Comparison of ENCODE assay signal across 9 cellular contexts in genomic region chr20:37314617-37315292, GRCh38. TPM values are rescaled to one million over a fixed set of nuclear protein-coding genes. Genes with fewer than 3 reads are reported as not detected.
A peak's percentile ranks its signal among the peaks of the same experiment; 100 is the strongest.
DNase-seq lines count a peak whose midpoint lies in the region; ATAC-seq and TF ChIP-seq lines count a peak whose summit lies in the region.
"Had no signal": no experiment of that assay in that cellular context is flagged by ENCODE, and none has a peak within 500 bp of the region (broad histone marks: within the 10 kb centered on the region; RNA-seq: fewer than 3 reads in every experiment).

No MANE protein-coding gene starts in this region.

- TF ChIP-seq CTCF in H9 (conservative IDR thresholded peaks at IDR 0.05) = no peak
- TF ChIP-seq CTCF in body of pancreas (IDR thresholded peaks at IDR 0.05) = no peak

- H3K79me2 ChIP-seq in H9 (ENCODE audit: insufficient read depth, low read length) = no peaks in the 10 kb centered on the region; the same call in 1 of the 2 replicates

- TF ChIP-seq POLR2A in body of pancreas (IDR thresholded peaks at IDR 0.05) = no peak

- H3K36me3 ChIP-seq in body of pancreas (replicated peaks in 1 of 2; ENCODE audit: insufficient read depth in 1 of 2, low read depth in 2 of 2) = peaks cover 0 to 5% of the 10 kb centered on the region in 2 donors
- H3K36me3 ChIP-seq in skeletal muscle tissue (ENCODE audit: control insufficient read depth in 3 of 3, insufficient read depth in 3 of 3, low read length in 3 of 3) = peaks cover 30 to 40% (median 33%) of the 10 kb centered on the region in 3 donors

- no peak for DNase-seq in H9
- DNase-seq in body of pancreas = peak in 1 of 4 donors; percentile 23
- peak; percentile 93 for DNase-seq in islet precursor cell
- DNase-seq in RKO (ENCODE audit: low spot score) = no peak
- no peak for DNase-seq in NCI-H1092 (lab: John Stamatoyannopoulos, UW)
- no peak for DNase-seq in NCI-H446 (lab: John Stamatoyannopoulos, UW)
- DNase-seq in NCI-H526 treated with DMSO at 0.1 percent for 48 hours (lab: John Stamatoyannopoulos, UW) = no peak
- DNase-seq: DND-41 had no signal

- peak overlapping the region; percentile 56 to 87 (median 87) for H3K27ac Mint-ChIP-seq in H9

- H3K4me2 ChIP-seq in H9 (ENCODE audit: insufficient read depth, insufficient read length, low read length) = no peak overlapping the region

- no peak overlapping the region for H2BK5ac ChIP-seq in H9 (ENCODE audit: insufficient read length, low read length)

- no peak overlapping the region for H3K9ac ChIP-seq in H9 (ENCODE audit: extremely low read depth, insufficient read length, low read length)
- H3K9ac ChIP-seq in skeletal muscle tissue (ENCODE audit: low read depth in 1 of 3, low read length in 3 of 3) = peak overlapping the region; percentile 32 to 59 (median 57)

- H4K8ac ChIP-seq in H9 (replicated peaks; ENCODE audit: insufficient read length, low read depth, low read length) = no peak overlapping the region

- no peak overlapping the region for H3T11ph ChIP-seq in H9 (ENCODE audit: low read length)

- peak; percentile 36 for ATAC-seq in body of pancreas

- H3K4me1 Mint-ChIP-seq in H9 = peaks cover 55 to 67% of the 10 kb centered on the region in 2 experiments

- no CpG with 5 or more reads among the region's 14 CpGs for WGBS in H9 (ENCODE audit: extremely low coverage, insufficient read length, low lambda C conversion rate)
- WGBS in body of pancreas, 2 donors = 67 to 79% methylated on average over 10 to 14 of the region's 14 CpGs

- no peaks in the 10 kb centered on the region for H3K23me2 ChIP-seq in H9 (ENCODE audit: insufficient read length, low read depth, low read length, poor library complexity, severe bottlenecking)

- H3K4ac ChIP-seq in H9 (ENCODE audit: low read depth, low read length) = no peak overlapping the region

- H2BK12ac ChIP-seq in H9 (ENCODE audit: insufficient read length, low read depth, low read length) = no peak overlapping the region

- no peak overlapping the region for H3K56ac ChIP-seq in H9 (ENCODE audit: insufficient read length, low read depth, low read length)

- H4K91ac ChIP-seq in H9 (ENCODE audit: insufficient read length, low read depth, low read length) = no peak overlapping the region

- no peaks in the 10 kb centered on the region for H3K79me1 ChIP-seq in H9 (ENCODE audit: insufficient read depth, low read depth, low read length, poor library complexity, severe bottlenecking)

- H3K9me3 ChIP-seq in H9 (ENCODE audit: control insufficient read depth, low read depth, low read length) (no peaks in the 10 kb centered on the region), body of pancreas (no peaks in the 10 kb centered on the region), skeletal muscle tissue (ENCODE audit: control insufficient read depth in 3 of 3, low read length in 3 of 3) (no peaks in the 10 kb centered on the region)

- H3K14ac ChIP-seq in H9 (ENCODE audit: insufficient read depth, low read length) = no peak overlapping the region; the same call in 1 of the 2 replicates

- no peak overlapping the region for H2BK15ac ChIP-seq in H9 (ENCODE audit: low read depth, low read length)

- H3K4me3 Mint-ChIP-seq in H9 = no peak overlapping the region

- no peak overlapping the region for H4K5ac ChIP-seq in H9 (ENCODE audit: insufficient read length, low read depth, low read length)

- H3K27ac ChIP-seq in H9 (ENCODE audit: insufficient read length, low read depth, low read length) (no peak overlapping the region), body of pancreas (peak overlapping the region in 2 of 4 donors; percentile 54 to 60), skeletal muscle tissue (ENCODE audit: low read depth, low read length) (peak overlapping the region; percentile 49)

- H3K23ac ChIP-seq in H9 (ENCODE audit: insufficient read length, low read depth, low read length) = no peak overlapping the region

- no peak overlapping the region for H2AK5ac ChIP-seq in H9 (ENCODE audit: insufficient read length, low read length)

- H2BK120ac ChIP-seq in H9 (ENCODE audit: low read depth, low read length, poor library complexity, severe bottlenecking) = no peak overlapping the region

- intact Hi-C loops in body of pancreas (cut with DNase I) = no loop called here

- H3K18ac ChIP-seq in H9 (ENCODE audit: insufficient read length, low read depth, low read length) = no peak overlapping the region

- H3K27me3 ChIP-seq in H9 (ENCODE audit: insufficient read depth, low read length) = no peaks in the 10 kb centered on the region
- no peaks in the 10 kb centered on the region for H3K27me3 ChIP-seq in body of pancreas
- no peaks in the 10 kb centered on the region for H3K27me3 ChIP-seq in skeletal muscle tissue (ENCODE audit: control insufficient read depth in 3 of 3, insufficient read depth in 3 of 3, low read length in 3 of 3)

- H3K4me1 ChIP-seq in H9 (ENCODE audit: insufficient read depth, low read length) = peaks cover 7% of the 10 kb centered on the region; the same call in 1 of the 2 replicates
- H3K4me1 ChIP-seq in body of pancreas = no peaks in the 10 kb centered on the region
- peaks cover 19 to 30% (median 24%) of the 10 kb centered on the region in 3 donors for H3K4me1 ChIP-seq in skeletal muscle tissue (ENCODE audit: control insufficient read depth in 3 of 3, insufficient read depth in 3 of 3, low read length in 3 of 3)

- H3K27me3 Mint-ChIP-seq in H9 (ENCODE audit: low read depth) = no peaks in the 10 kb centered on the region; the same call in 1 of the 2 replicates

- H3K9me3 Mint-ChIP-seq in H9 = no peaks in the 10 kb centered on the region

- H3K36me3 Mint-ChIP-seq in H9 (ENCODE audit: insufficient read depth in 1 of 3, low read depth in 3 of 3) = peaks cover 4 to 26% (median 25%) of the 10 kb centered on the region in 3 experiments; a peak in 5 of 7 replicates

- H4K20me1 ChIP-seq in H9 (ENCODE audit: control insufficient read depth, insufficient read depth, insufficient read length) = no peaks in the 10 kb centered on the region

- H2AFZ ChIP-seq in H9 (ENCODE audit: low read length) = no peak overlapping the region

- H3K4me3 ChIP-seq in body of pancreas = no peak overlapping the region
- H3K4me3 ChIP-seq in skeletal muscle tissue (ENCODE audit: low read length in 3 of 3) = no peak overlapping the region

- H2BK20ac ChIP-seq in H9 (ENCODE audit: low read depth, low read length, poor library complexity, severe bottlenecking) = no peak overlapping the region

RNA-seq across cellular contexts. Expression of gene MANBAL, which starts 25.3 kb away (rescaled TPM):
- total RNA-seq in H9 (2021) = 40.3 and 40.7 TPM in 2 replicates
- total RNA-seq in body of pancreas = 10 to 100 TPM in 1 of 2 donors, 1 to 10 TPM in 1; 8.6 to 11.9 TPM
- 12.0 TPM for total RNA-seq in skeletal muscle tissue

RNA-seq across cellular contexts. Expression of gene SRC, which starts 31.2 kb away (rescaled TPM):
- total RNA-seq in H9 (2021) (37.5 and 44.5 TPM in 2 replicates), body of pancreas (10 to 100 TPM; 25.9 to 35.3 TPM), skeletal muscle tissue (7.8 TPM)

RNA-seq across cellular contexts. Expression of gene GHRH, which starts 53.1 kb away (rescaled TPM):
- total RNA-seq in H9 (2021) = 0.68 TPM in 1 of 2 replicates, not detected in the other
- total RNA-seq in body of pancreas = not detected
- not detected for total RNA-seq in skeletal muscle tissue
